ENCODE assay signal across 10 cellular contexts in genomic region chr17:76080207-76080933, GRCh38. TPM values are rescaled to one million over a fixed set of nuclear protein-coding genes. Genes with fewer than 3 reads are reported as not detected.
DNase-seq lines count a peak whose midpoint lies in the region; ATAC-seq and TF ChIP-seq lines count a peak whose summit lies in the region.
"Had no signal": no experiment of that assay in that cellular context is flagged by ENCODE, and none has a peak within 500 bp of the region (broad histone marks: within the 10 kb centered on the region; RNA-seq: fewer than 3 reads in every experiment).

No MANE protein-coding gene starts in this region.

- H3K36me3 ChIP-seq in GM23338 (ENCODE audit: insufficient read depth) (peaks cover 5% of the 10 kb centered on the region; the same call in 1 of the 2 replicates), SJCRH30 (peaks cover 8% of the 10 kb centered on the region), mucosa of descending colon (ENCODE audit: low read depth) (no peaks in the 10 kb centered on the region)

- ATAC-seq in GM23338 = peak; percentile 12
- ATAC-seq in mucosa of descending colon = peak; percentile 7

- H3K27ac Mint-ChIP-seq in GM23338 = no peak overlapping the region
- no peak overlapping the region for H3K27ac Mint-ChIP-seq in T-helper 2 cell treated with Interferon-gamma antibody and Interleukin-4, amounts not matched to agents 5 μg/mL and 100 μg/mL, for 36 hours
- H3K27ac Mint-ChIP-seq: activated naive CD4-positive, alpha-beta T cell treated with anti-CD3 and anti-CD28 coated beads, Interleukin-2, amount 10 ng/mL, durations not matched to agents 7 days and 5 days had no signal

- H3K36me3 Mint-ChIP-seq in GM23338 (ENCODE audit: low read depth) = peaks cover 23% of the 10 kb centered on the region
- H3K36me3 Mint-ChIP-seq in T-helper 2 cell treated with Interferon-gamma antibody and Interleukin-4, amounts not matched to agents 5 μg/mL and 100 μg/mL, for 36 hours (ENCODE audit: low read depth) = peaks cover 7% of the 10 kb centered on the region

- peak overlapping the region; percentile 88 for H3K4me2 ChIP-seq in GM23338
- H3K4me2 ChIP-seq: KMS-11 had no signal

- no peaks in the 10 kb centered on the region for H3K79me2 ChIP-seq in GM23338 (replicated peaks; ENCODE audit: insufficient read depth)

- H3F3A ChIP-seq in GM23338 (replicated peaks; ENCODE audit: low read depth) = peaks cover 28% of the 10 kb centered on the region

- H2AFZ ChIP-seq in GM23338 = no peak overlapping the region

- no peaks in the 10 kb centered on the region for H3K9me2 ChIP-seq in GM23338 (ENCODE audit: insufficient read depth)

- intact Hi-C loops in mucosa of descending colon (cut with DNase I, micrococcal nuclease) = no loop called here

- H4K20me1 ChIP-seq in GM23338 (replicated peaks; ENCODE audit: insufficient read depth) = 0 out of 2 replicates have a peak, but pooled peaks cover 7% of the 10 kb centered on the region

- TF ChIP-seq CTCF in GM23338 (conservative IDR thresholded peaks at IDR 0.05; ENCODE audit: low read depth in 2 of 2) (no peak), mucosa of descending colon (IDR thresholded peaks at IDR 0.05) (no peak)

- H3K4me1 ChIP-seq in GM23338 (ENCODE audit: insufficient read depth) (peaks cover 38% of the 10 kb centered on the region), SJCRH30 (peaks cover 13% of the 10 kb centered on the region; the same call in 1 of the 2 replicates), mucosa of descending colon (ENCODE audit: low read depth) (peaks cover 17% of the 10 kb centered on the region)

- H3K4me1 Mint-ChIP-seq in GM23338 = peaks cover 45% of the 10 kb centered on the region
- peaks cover 3% of the 10 kb centered on the region for H3K4me1 Mint-ChIP-seq in T-helper 2 cell treated with Interferon-gamma antibody and Interleukin-4, amounts not matched to agents 5 μg/mL and 100 μg/mL, for 36 hours (ENCODE audit: low read depth)

- H3K9me3 ChIP-seq in SJCRH30 (replicated peaks) = no peaks in the 10 kb centered on the region
- no peaks in the 10 kb centered on the region for H3K9me3 ChIP-seq in mucosa of descending colon

- DNase-seq in GM23338 (ENCODE audit: low spot score) (peak; percentile 61), SJCRH30 (peak; percentile 40 to 57), mucosa of descending colon (peak in 1 of 3 donors; percentile 44), midbrain (lab: John Stamatoyannopoulos, UW) (no peak), NCI-H146 (lab: John Stamatoyannopoulos, UW) (no peak)
- no peak for DNase-seq in T-helper 2 cell treated with Interferon-gamma antibody and Interleukin-4, amounts not matched to agents 5 μg/mL and 100 μg/mL, for 36 hours (ENCODE audit: low spot score)

- H3K4me3 ChIP-seq in GM23338 (peak overlapping the region; percentile 52), SJCRH30 (no peak overlapping the region), mucosa of descending colon (no peak overlapping the region)
- H3K4me3 ChIP-seq: dorsolateral prefrontal cortex had no signal

- peaks cover 45% of the 10 kb centered on the region for H3K27me3 ChIP-seq in GM23338 (ENCODE audit: insufficient read depth)
- H3K27me3 ChIP-seq in SJCRH30 = peaks cover 4% of the 10 kb centered on the region

- no peak overlapping the region for H3K27ac ChIP-seq in GM23338 (ENCODE audit: low read depth)
- H3K27ac ChIP-seq in SJCRH30 = no peak overlapping the region
- H3K27ac ChIP-seq: KMS-11 had no signal

- no peaks in the 10 kb centered on the region; the same call in 2 of the 3 replicates for H3K9me3 Mint-ChIP-seq in GM23338
- H3K9me3 Mint-ChIP-seq in T-helper 2 cell treated with Interferon-gamma antibody and Interleukin-4, amounts not matched to agents 5 μg/mL and 100 μg/mL, for 36 hours = no peaks in the 10 kb centered on the region
- H3K9me3 Mint-ChIP-seq: activated naive CD4-positive, alpha-beta T cell treated with anti-CD3 and anti-CD28 coated beads, Interleukin-2, amount 10 ng/mL, durations not matched to agents 7 days and 5 days had no signal

- H3K27me3 Mint-ChIP-seq in GM23338 (ENCODE audit: insufficient read depth, low read depth, poor library complexity) = peaks cover 65% of the 10 kb centered on the region
- H3K27me3 Mint-ChIP-seq in T-helper 2 cell treated with Interferon-gamma antibody and Interleukin-4, amounts not matched to agents 5 μg/mL and 100 μg/mL, for 36 hours (ENCODE audit: low read depth) = peaks cover 38% of the 10 kb centered on the region

- peak overlapping the region; percentile 55 for H3K4me3 Mint-ChIP-seq in GM23338
- H3K4me3 Mint-ChIP-seq in T-helper 2 cell treated with Interferon-gamma antibody and Interleukin-4, amounts not matched to agents 5 μg/mL and 100 μg/mL, for 36 hours = no peak overlapping the region
- H3K4me3 Mint-ChIP-seq: activated naive CD4-positive, alpha-beta T cell treated with anti-CD3 and anti-CD28 coated beads, Interleukin-2, amount 10 ng/mL, durations not matched to agents 7 days and 5 days had no signal

TF ChIP-seq in GM23338, 12 proteins besides CTCF, POLR2A, EP300 and RAD21:
- TF ChIP-seq ZNF114 (CRISPR knock-in tag; IDR thresholded peaks at IDR 0.05) (no peak), POLR2AphosphoS5 (IDR thresholded peaks at IDR 0.05; ENCODE audit: low read depth) (peak; percentile 48)
- TF ChIP-seq, protein P1, sequence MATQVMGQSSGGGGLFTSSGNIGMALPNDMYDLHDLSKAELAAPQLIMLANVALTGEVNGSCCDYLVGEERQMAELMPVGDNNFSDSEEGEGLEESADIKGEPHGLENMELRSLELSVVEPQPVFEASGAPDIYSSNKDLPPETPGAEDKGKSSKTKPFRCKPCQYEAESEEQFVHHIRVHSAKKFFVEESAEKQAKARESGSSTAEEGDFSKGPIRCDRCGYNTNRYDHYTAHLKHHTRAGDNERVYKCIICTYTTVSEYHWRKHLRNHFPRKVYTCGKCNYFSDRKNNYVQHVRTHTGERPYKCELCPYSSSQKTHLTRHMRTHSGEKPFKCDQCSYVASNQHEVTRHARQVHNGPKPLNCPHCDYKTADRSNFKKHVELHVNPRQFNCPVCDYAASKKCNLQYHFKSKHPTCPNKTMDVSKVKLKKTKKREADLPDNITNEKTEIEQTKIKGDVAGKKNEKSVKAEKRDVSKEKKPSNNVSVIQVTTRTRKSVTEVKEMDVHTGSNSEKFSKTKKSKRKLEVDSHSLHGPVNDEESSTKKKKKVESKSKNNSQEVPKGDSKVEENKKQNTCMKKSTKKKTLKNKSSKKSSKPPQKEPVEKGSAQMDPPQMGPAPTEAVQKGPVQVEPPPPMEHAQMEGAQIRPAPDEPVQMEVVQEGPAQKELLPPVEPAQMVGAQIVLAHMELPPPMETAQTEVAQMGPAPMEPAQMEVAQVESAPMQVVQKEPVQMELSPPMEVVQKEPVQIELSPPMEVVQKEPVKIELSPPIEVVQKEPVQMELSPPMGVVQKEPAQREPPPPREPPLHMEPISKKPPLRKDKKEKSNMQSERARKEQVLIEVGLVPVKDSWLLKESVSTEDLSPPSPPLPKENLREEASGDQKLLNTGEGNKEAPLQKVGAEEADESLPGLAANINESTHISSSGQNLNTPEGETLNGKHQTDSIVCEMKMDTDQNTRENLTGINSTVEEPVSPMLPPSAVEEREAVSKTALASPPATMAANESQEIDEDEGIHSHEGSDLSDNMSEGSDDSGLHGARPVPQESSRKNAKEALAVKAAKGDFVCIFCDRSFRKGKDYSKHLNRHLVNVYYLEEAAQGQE (IDR thresholded peaks at IDR 0.05; ENCODE audit: unreplicated experiment) = no peak

RNA-seq across cellular contexts. Expression of gene ZACN, which starts 1.4 kb away (rescaled TPM):
- total RNA-seq in GM23338 (2014; rRNA removed; shearing (Covaris generic)) = not detected in 2 replicates
- 0.47 and 0.82 TPM in 2 replicates for polyA plus RNA-seq in GM23338 (2016; fragmentation: Nextera tagmentation; extraction: Ambion mirVana)
- total RNA-seq in SJCRH30 (2014; rRNA removed; shearing (Covaris generic)) = 0.14 and 0.25 TPM in 2 replicates
- total RNA-seq in mucosa of descending colon = 1 to 10 TPM in 1 of 3 donors, not detected in 2; 1.4 TPM
- total RNA-seq: pulmonary artery endothelial cell had no signal

RNA-seq across cellular contexts. Expression of gene GALR2, which starts 5.8 kb away (rescaled TPM):
- total RNA-seq in GM23338 (2014; rRNA removed; shearing (Covaris generic)) = 0.70 and 2.2 TPM in 2 replicates
- polyA plus RNA-seq in GM23338 (2016; fragmentation: Nextera tagmentation; extraction: Ambion mirVana) = 0.50 and 0.80 TPM in 2 replicates
- 0.06 TPM in 1 of 2 replicates, not detected in the other for total RNA-seq in SJCRH30 (2014; rRNA removed; shearing (Covaris generic))
- total RNA-seq in mucosa of descending colon = 1 to 10 TPM in 1 of 3 donors, not detected in 2; 4.2 TPM
- total RNA-seq: pulmonary artery endothelial cell had no signal

RNA-seq across cellular contexts. Expression of gene SRP68, which starts 8.1 kb away (rescaled TPM):
- total RNA-seq in GM23338 (2014; rRNA removed; shearing (Covaris generic)) = 60.3 and 62.8 TPM in 2 replicates
- polyA plus RNA-seq in GM23338 (2016; fragmentation: Nextera tagmentation; extraction: Ambion mirVana) = 30.7 and 34.2 TPM in 2 replicates
- 58.7 and 60.0 TPM in 2 replicates for total RNA-seq in SJCRH30 (2014; rRNA removed; shearing (Covaris generic))
- total RNA-seq in mucosa of descending colon = 10 to 100 TPM; 47.3 to 86.6 (median 53.0) TPM

RNA-seq across cellular contexts. Expression of gene EXOC7, which starts 23.2 kb away (rescaled TPM):
- total RNA-seq in GM23338 (2014; rRNA removed; shearing (Covaris generic)) = 65.9 and 75.4 TPM in 2 replicates
- polyA plus RNA-seq in GM23338 (2016; fragmentation: Nextera tagmentation; extraction: Ambion mirVana) = 77.4 and 77.5 TPM in 2 replicates
- total RNA-seq in SJCRH30 (2014; rRNA removed; shearing (Covaris generic)) = 101 and 106 TPM in 2 replicates
- total RNA-seq in mucosa of descending colon = 100 to 1,000 TPM in 2 of 3 donors, 10 to 100 TPM in 1; 91.0 to 145 (median 142) TPM

RNA-seq across cellular contexts. Expression of gene EVPL, which starts 53.3 kb away (rescaled TPM):
- total RNA-seq in GM23338 (2014; rRNA removed; shearing (Covaris generic)) = 0.62 and 1.3 TPM in 2 replicates
- 0.47 and 0.59 TPM in 2 replicates for polyA plus RNA-seq in GM23338 (2016; fragmentation: Nextera tagmentation; extraction: Ambion mirVana)
- total RNA-seq in SJCRH30 (2014; rRNA removed; shearing (Covaris generic)) = 0.63 and 1.1 TPM in 2 replicates
- total RNA-seq in mucosa of descending colon = 10 to 100 TPM; 13.3 to 22.6 (median 16.3) TPM
- total RNA-seq: pulmonary artery endothelial cell had no signal

Comparison
In these comparisons a context has a peak if more than half of its experiments do, and no peak if none do; other contexts are left out.
1. DNase-seq: peak in GM23338 (single experiment) and SJCRH30 (2 of 2); none in midbrain (single experiment), NCI-H146 (single experiment) and T-helper 2 cell treated with Interferon-gamma antibody and Interleukin-4, amounts not matched to agents 5 μg/mL and 100 μg/mL, for 36 hours (single experiment).